Comparison of ENCODE assay signal across 8 cellular contexts in genomic region chr1:156146749-156147405, GRCh38. TPM values are rescaled to one million over a fixed set of nuclear protein-coding genes. Genes with fewer than 3 reads are reported as not detected.
DNase-seq lines count a peak whose midpoint lies in the region; ATAC-seq, FAIRE-seq and TF ChIP-seq lines count a peak whose summit lies in the region.

No MANE protein-coding gene starts in this region.

- H4K5ac ChIP-seq in H1 (ENCODE audit: insufficient read length, low read depth, low read length), result peak overlapping the region; percentile 23

- H3K23ac ChIP-seq in H1 (ENCODE audit: insufficient read length), result no peak overlapping the region

- H3K56ac ChIP-seq in H1 (replicated peaks; ENCODE audit: insufficient read length, low read depth, low read length), result no peak overlapping the region

- H3K4me1 ChIP-seq in NT2/D1 (ENCODE audit: insufficient read depth, insufficient read length) (peaks cover 40% of the 10 kb centered on the region), H1 (replicated peaks in 1 of 4; ENCODE audit: control insufficient read depth in 3 of 4, insufficient read depth in 4 of 4, low read length in 3 of 4) (peaks cover 23 to 36% (median 25%) of the 10 kb centered on the region in 4 experiments), parathyroid adenoma (peaks cover 6% of the 10 kb centered on the region)

- H3K79me2 ChIP-seq in H1 (ENCODE audit: control insufficient read depth in 1 of 2, insufficient read depth in 2 of 2, low read length in 2 of 2), result no peaks in the 10 kb centered on the region
- no peaks in the 10 kb centered on the region for H3K79me2 ChIP-seq in parathyroid adenoma

- H3K36me3 ChIP-seq in NT2/D1 (ENCODE audit: insufficient read depth, insufficient read length, low read length), result no peaks in the 10 kb centered on the region
- H3K36me3 ChIP-seq in H1 (ENCODE audit: control insufficient read depth in 2 of 4, insufficient read depth in 4 of 4, low read length in 3 of 4), result no peaks in the 10 kb centered on the region
- H3K36me3 ChIP-seq in parathyroid adenoma (ENCODE audit: control insufficient read depth, insufficient read depth, low read length), result no peaks in the 10 kb centered on the region

- no peak overlapping the region for H3K14ac ChIP-seq in H1 (ENCODE audit: insufficient read length)

- peak overlapping the region; percentile 20 for H3K4me3 ChIP-seq in GM12865 (ENCODE audit: low read depth, low read length)
- no peak overlapping the region for H3K4me3 ChIP-seq in NT2/D1 (ENCODE audit: insufficient read length, low read depth)
- no peak overlapping the region for H3K4me3 ChIP-seq in H1 (ENCODE audit: extremely low read depth in 1 of 4, insufficient read depth in 2 of 4, low read depth in 3 of 4, low read length in 4 of 4)
- H3K4me3 ChIP-seq in parathyroid adenoma (ENCODE audit: low read depth, low read length), result no peak overlapping the region
- no peak overlapping the region for H3K4me3 ChIP-seq in coronary artery

- CTCF ChIA-PET in H1 (lab: Charles Lee; ENCODE audit: partially characterized antibody), result interaction anchor here (1.0 to 42.4 kb wide), 20 partner anchors 9 to 134 kb away, joined by 3 to 1994 read pairs (median 5); partner anchors contain the start of genes BGLAP, MEX3A, PAQR6 and PMF1

- no peak for ATAC-seq in GM21576 (IDR thresholded peaks at IDR 0.05; ENCODE audit: unreplicated experiment)

- FAIRE-seq in H1 (lab: Jason Lieb, UNC), result no peak

- no peak overlapping the region for H2AFZ ChIP-seq in H1 (ENCODE audit: low read length)
- H2AFZ ChIP-seq in parathyroid adenoma, result peak overlapping the region; percentile 69

- DNase-seq in GM12865 (ENCODE audit: low read depth) (peak; percentile 60), NT2/D1 (ENCODE audit: low read depth, low spot score) (no peak), H1 (ENCODE audit: low read depth in 1 of 2, low spot score in 2 of 2) (no peak), coronary artery (ENCODE audit: low spot score) (no peak), iPS-NIHi7 (ENCODE audit: extremely low spot score) (no peak)
- no peak for DNase-seq in activated CD4-positive, alpha-beta T cell treated with anti-CD3 and anti-CD28 coated beads for 4 hours

- peak overlapping the region; percentile 40 for H3K4ac ChIP-seq in H1 (replicated peaks; ENCODE audit: insufficient read length, low read depth, low read length)

- H2BK15ac ChIP-seq in H1 (ENCODE audit: low read length), result peak overlapping the region; percentile 92; the same call in 1 of the 2 replicates

- no peaks in the 10 kb centered on the region for H3K27me3 ChIP-seq in NT2/D1 (ENCODE audit: insufficient read depth, insufficient read length)
- H3K27me3 ChIP-seq in H1 (replicated peaks in 1 of 4; ENCODE audit: control insufficient read depth in 3 of 4, extremely low read depth in 1 of 4, insufficient read depth in 3 of 4, low read length in 3 of 4), result no peaks in the 10 kb centered on the region
- no peaks in the 10 kb centered on the region for H3K27me3 ChIP-seq in parathyroid adenoma (ENCODE audit: control insufficient read depth, insufficient read depth, low read length)

- H2BK5ac ChIP-seq in H1 (ENCODE audit: low read depth, low read length), result peak overlapping the region; percentile 73; the same call in 1 of the 2 replicates

- 72% methylated on average over 7 of the region's 9 CpGs; no CpG with 5 or more reads in 1 of the 2 experiments for WGBS in H1 (ENCODE audit: extremely low coverage in 1 of 2, insufficient coverage in 1 of 2, insufficient read length in 1 of 2, insufficient replicate concordance in 2 of 2, low coverage in 1 of 2, low lambda C conversion rate in 2 of 2, missing lambda C conversion rate in 1 of 2), 2 experiments

- POLR2A ChIA-PET in H1 (lab: Charles Lee; ENCODE audit: partially characterized antibody), result interaction anchor here (0.9 to 8.5 kb wide), 9 partner anchors 26 to 101 kb away, joined by 3 to 64 read pairs (median 9); partner anchors contain the start of genes PAQR6, PMF1 and SLC25A44

- no peak overlapping the region; the same call in 1 of the 2 replicates for H2BK20ac ChIP-seq in H1 (ENCODE audit: low read length)

- TF ChIP-seq CTCF in GM12865 (IDR thresholded peaks at IDR 0.05; ENCODE audit: insufficient read depth, low read depth, low read length, missing control alignments), result no peak
- no peak for TF ChIP-seq CTCF in H1 (IDR thresholded peaks at IDR 0.05; ENCODE audit: control extremely low read depth in 1 of 3, insufficient read depth in 1 of 3, low read depth in 1 of 3, low read length in 3 of 3)
- TF ChIP-seq CTCF in parathyroid adenoma (IDR thresholded peaks at IDR 0.05), result no peak
- TF ChIP-seq CTCF in coronary artery (IDR thresholded peaks at IDR 0.05), result no peak

- peak overlapping the region; percentile 92; the same call in 1 of the 2 replicates for H2BK12ac ChIP-seq in H1 (ENCODE audit: low read depth, low read length)

- H3K4me2 ChIP-seq in H1 (ENCODE audit: insufficient read depth in 1 of 2, low read depth in 2 of 2, low read length in 2 of 2), result peak overlapping the region in 1 of 2 experiments; percentile 50; a peak in 2 of 4 replicates
- no peak overlapping the region for H3K4me2 ChIP-seq in parathyroid adenoma (ENCODE audit: low read length)

- peak overlapping the region; percentile 76 for H2AK5ac ChIP-seq in H1 (ENCODE audit: low read depth, low read length)

- H4K91ac ChIP-seq in H1 (replicated peaks; ENCODE audit: insufficient read length, low read length), result peak overlapping the region; percentile 88

- peak overlapping the region; percentile 26 for H3K18ac ChIP-seq in H1 (ENCODE audit: extremely low read depth, low read length)

- no peaks in the 10 kb centered on the region for H3K9me3 ChIP-seq in NT2/D1 (ENCODE audit: insufficient read depth, low read length)
- no peaks in the 10 kb centered on the region for H3K9me3 ChIP-seq in H1 (ENCODE audit: insufficient read depth in 2 of 2, low read depth in 1 of 2, low read length in 1 of 2)
- H3K9me3 ChIP-seq in parathyroid adenoma (ENCODE audit: control insufficient read depth, low read length), result no peaks in the 10 kb centered on the region

- H4K8ac ChIP-seq in H1 (ENCODE audit: extremely low read depth, insufficient read depth, low read length), result no peak overlapping the region; the same call in 1 of the 2 replicates

- H2BK120ac ChIP-seq in H1 (replicated peaks; ENCODE audit: low read depth, low read length), result peak overlapping the region; percentile 51

- TF ChIP-seq RAD21 in H1 (IDR thresholded peaks at IDR 0.05 in 1 of 2, conservative IDR thresholded peaks at IDR 0.05 in 1 of 2; ENCODE audit: low read depth in 2 of 2, low read length in 2 of 2), result no peak

- peaks cover 3% of the 10 kb centered on the region; the same call in 1 of the 2 replicates for H3K23me2 ChIP-seq in H1 (ENCODE audit: low read depth, low read length)

- no peaks in the 10 kb centered on the region for H4K20me1 ChIP-seq in H1 (replicated peaks in 1 of 2; ENCODE audit: control insufficient read depth in 1 of 2, insufficient read depth in 2 of 2, low read length in 2 of 2)

- TF ChIP-seq POLR2A in H1 (IDR thresholded peaks at IDR 0.05; ENCODE audit: control extremely low read depth in 1 of 2, low read depth in 2 of 2, low read length in 2 of 2), result no peak

- no peaks in the 10 kb centered on the region; the same call in 1 of the 2 replicates for H3K79me1 ChIP-seq in H1 (ENCODE audit: low read depth, low read length)

- TF ChIP-seq EP300 in H1 (IDR thresholded peaks at IDR 0.05; ENCODE audit: borderline replicate concordance in 1 of 2, low read depth in 2 of 2, low read length in 2 of 2), result no peak

- H3K9ac ChIP-seq in NT2/D1 (ENCODE audit: insufficient read length, low read depth) (peak overlapping the region; percentile 57), H1 (replicated peaks in 1 of 4; ENCODE audit: extremely low read depth in 1 of 4, low read depth in 3 of 4, low read length in 3 of 4) (no peak overlapping the region), parathyroid adenoma (no peak overlapping the region)

- peak overlapping the region; percentile 17; the same call in 1 of the 2 replicates for H3K27ac ChIP-seq in H1 (ENCODE audit: low read depth, low read length)
- H3K27ac ChIP-seq in parathyroid adenoma, result no peak overlapping the region
- no peak overlapping the region for H3K27ac ChIP-seq in coronary artery

TF ChIP-seq in H1, 55 proteins besides CTCF, POLR2A, EP300 and RAD21:
- no peak for TF ChIP-seq NANOG (IDR thresholded peaks at IDR 0.05; ENCODE audit: insufficient read depth, low read depth, low read length, poor library complexity, severe bottlenecking)

RNA-seq across cellular contexts. Expression of gene SEMA4A, which starts 6.5 kb away (rescaled TPM):
- total RNA-seq in H1 (2021; fragmentation: NEBNext Ultra II Directional; extraction: Animal tissue kit (Norgen Biotek cat#: 25700)), result 5.9 and 7.3 TPM in 2 replicates
- 10.6 and 12.0 TPM in 2 replicates for polyA plus RNA-seq in H1 (2011; rRNA removed)
- 10.3 TPM for polyA plus RNA-seq in H1 (2011; cell fraction: cytosol; rRNA removed)
- polyA plus RNA-seq in H1 (2011; cell fraction: nucleus; rRNA removed), result 27.7 TPM
- 5.9 to 11.9 TPM (median 8.7 TPM) in 4 replicates for polyA plus RNA-seq in H1 (2012, experiment 1 of 2)
- 6.4 TPM for polyA plus RNA-seq in H1 (2012, experiment 2 of 2)
- polyA plus RNA-seq in H1 (2013, experiment 1 of 2), result 6.5 TPM
- 6.3 TPM for polyA plus RNA-seq in H1 (2013, experiment 2 of 2)
- 11.9 TPM in 2 replicates for polyA minus RNA-seq in H1 (2011; rRNA and poly(A)+ RNA removed)
- polyA minus RNA-seq in H1 (2011; cell fraction: cytosol; rRNA and poly(A)+ RNA removed), result 12.0 TPM
- polyA minus RNA-seq in H1 (2011; cell fraction: nucleus; rRNA and poly(A)+ RNA removed), result 15.1 TPM

RNA-seq across cellular contexts. Expression of gene LMNA, which starts 32.4 kb away (rescaled TPM):
- 46.8 and 48.0 TPM in 2 replicates for total RNA-seq in H1 (2021; fragmentation: NEBNext Ultra II Directional; extraction: Animal tissue kit (Norgen Biotek cat#: 25700))
- polyA plus RNA-seq in H1 (2011; rRNA removed), result 25.8 and 38.3 TPM in 2 replicates
- 33.6 TPM for polyA plus RNA-seq in H1 (2011; cell fraction: cytosol; rRNA removed)
- polyA plus RNA-seq in H1 (2011; cell fraction: nucleus; rRNA removed), result 78.1 TPM
- 36.7 to 43.4 TPM (median 39.1 TPM) in 4 replicates for polyA plus RNA-seq in H1 (2012, experiment 1 of 2)
- 56.7 TPM for polyA plus RNA-seq in H1 (2012, experiment 2 of 2)
- 34.7 TPM for polyA plus RNA-seq in H1 (2013, experiment 1 of 2)
- 32.6 TPM for polyA plus RNA-seq in H1 (2013, experiment 2 of 2)
- polyA minus RNA-seq in H1 (2011; rRNA and poly(A)+ RNA removed), result 15.1 and 20.9 TPM in 2 replicates
- 33.7 TPM for polyA minus RNA-seq in H1 (2011; cell fraction: cytosol; rRNA and poly(A)+ RNA removed)
- polyA minus RNA-seq in H1 (2011; cell fraction: nucleus; rRNA and poly(A)+ RNA removed), result 28.1 TPM

RNA-seq across cellular contexts. Expression of gene SLC25A44, which starts 47.0 kb away (rescaled TPM):
- total RNA-seq in H1 (2021; fragmentation: NEBNext Ultra II Directional; extraction: Animal tissue kit (Norgen Biotek cat#: 25700)), result 23.4 and 31.4 TPM in 2 replicates
- polyA plus RNA-seq in H1 (2011; rRNA removed), result 27.0 and 32.1 TPM in 2 replicates
- polyA plus RNA-seq in H1 (2011; cell fraction: cytosol; rRNA removed), result 26.1 TPM
- polyA plus RNA-seq in H1 (2011; cell fraction: nucleus; rRNA removed), result 19.4 TPM
- polyA plus RNA-seq in H1 (2012, experiment 1 of 2), result 21.8 to 26.9 TPM (median 25.5 TPM) in 4 replicates
- 11.2 TPM for polyA plus RNA-seq in H1 (2012, experiment 2 of 2)
- 19.3 TPM for polyA plus RNA-seq in H1 (2013, experiment 1 of 2)
- 21.1 TPM for polyA plus RNA-seq in H1 (2013, experiment 2 of 2)
- 50.6 and 53.0 TPM in 2 replicates for polyA minus RNA-seq in H1 (2011; rRNA and poly(A)+ RNA removed)
- 18.2 TPM for polyA minus RNA-seq in H1 (2011; cell fraction: cytosol; rRNA and poly(A)+ RNA removed)
- polyA minus RNA-seq in H1 (2011; cell fraction: nucleus; rRNA and poly(A)+ RNA removed), result 15.3 TPM
